In genomic region chr16:4369006-4369766, GRCh38 we compare ENCODE assay signal across 13 cellular contexts. TPM values are rescaled to one million over a fixed set of nuclear protein-coding genes. Genes with fewer than 3 reads are reported as not detected.
DNase-seq lines count a peak whose midpoint lies in the region; ATAC-seq and TF ChIP-seq lines count a peak whose summit lies in the region.
"Had no signal": no experiment of that assay in that cellular context is flagged by ENCODE, and none has a peak within 500 bp of the region (broad histone marks: within the 10 kb centered on the region; RNA-seq: fewer than 3 reads in every experiment).

No MANE protein-coding gene starts in this region.

- no peak overlapping the region for H4K8ac ChIP-seq in neuronal stem cell (ENCODE audit: low read depth, low read length)

- WGBS in neuronal stem cell (ENCODE audit: extremely low coverage in 2 of 2, insufficient read length in 2 of 2, insufficient replicate concordance in 1 of 2), 2 donors = no CpG with 5 or more reads among the region's 14 CpGs

- H3K36me3 ChIP-seq in breast epithelium = no peaks in the 10 kb centered on the region
- no peaks in the 10 kb centered on the region for H3K36me3 ChIP-seq in neuronal stem cell (replicated peaks in 1 of 2; ENCODE audit: control insufficient read depth in 2 of 2, insufficient read depth in 2 of 2, low read length in 2 of 2)

- no peaks in the 10 kb centered on the region for H3K27me3 ChIP-seq in breast epithelium
- H3K27me3 ChIP-seq in neuronal stem cell (ENCODE audit: control insufficient read depth in 3 of 3, insufficient read depth in 3 of 3, low read depth in 1 of 3, low read length in 3 of 3) = no peaks in the 10 kb centered on the region

- H2AFZ ChIP-seq in neuronal stem cell (ENCODE audit: low read length) = no peak overlapping the region

- H2AK5ac ChIP-seq in neuronal stem cell (ENCODE audit: low read depth, low read length) = peak overlapping the region; percentile 92

- H3K79me1 ChIP-seq in neuronal stem cell (ENCODE audit: low read depth, low read length) = peaks cover 5% of the 10 kb centered on the region

- no peak overlapping the region for H2BK120ac ChIP-seq in neuronal stem cell (ENCODE audit: low read depth, low read length)

- no peak for TF ChIP-seq POLR2A in breast epithelium (IDR thresholded peaks at IDR 0.05)

- H3K4ac ChIP-seq in neuronal stem cell (ENCODE audit: low read length) = peak overlapping the region; percentile 66

- ATAC-seq in HG02571 (IDR thresholded peaks at IDR 0.05; ENCODE audit: unreplicated experiment) = no peak
- ATAC-seq in GM21717 (IDR thresholded peaks at IDR 0.05; ENCODE audit: unreplicated experiment) = no peak

- H3K27ac ChIP-seq in breast epithelium (peak overlapping the region; percentile 91 to 97), neuronal stem cell (replicated peaks; ENCODE audit: low read length) (no peak overlapping the region)

- no peak for TF ChIP-seq CTCF in AG10803 (conservative IDR thresholded peaks at IDR 0.05; ENCODE audit: low read length)
- TF ChIP-seq CTCF in breast epithelium (IDR thresholded peaks at IDR 0.05) = peak in 1 of 3 donors; percentile 17

- intact Hi-C loops in breast epithelium (cut with DNase I; ENCODE audit: low total_unique reads) = no loop called here

- H3K9me3 ChIP-seq in breast epithelium = no peaks in the 10 kb centered on the region
- H3K9me3 ChIP-seq in neuronal stem cell (replicated peaks in 1 of 2; ENCODE audit: control insufficient read depth in 2 of 2, insufficient read depth in 1 of 2, low read depth in 1 of 2, low read length in 2 of 2) = no peaks in the 10 kb centered on the region

- peaks cover 14 to 41% of the 10 kb centered on the region in 2 donors for H3K4me1 ChIP-seq in breast epithelium
- H3K4me1 ChIP-seq in neuronal stem cell (ENCODE audit: control insufficient read depth in 2 of 2, insufficient read depth in 1 of 2, low read depth in 1 of 2, low read length in 2 of 2) = peaks cover 25 to 38% of the 10 kb centered on the region in 2 donors

- peak overlapping the region; percentile 52 for H3K18ac ChIP-seq in neuronal stem cell (ENCODE audit: low read length)

- H3K14ac ChIP-seq in neuronal stem cell (ENCODE audit: low read length) = peak overlapping the region; percentile 56

- H3K9ac ChIP-seq in neuronal stem cell (ENCODE audit: low read depth, low read length, poor library complexity) = peak overlapping the region; percentile 63

- H4K91ac ChIP-seq in neuronal stem cell (ENCODE audit: low read depth, low read length, poor library complexity) = no peak overlapping the region

- peak overlapping the region; percentile 46 for H2BK5ac ChIP-seq in neuronal stem cell (ENCODE audit: low read length)

- peak; percentile 58 for DNase-seq in AG10803 (ENCODE audit: low read depth)
- DNase-seq in HT1080 (ENCODE audit: low read depth) = peak; percentile 67
- DNase-seq in breast epithelium (ENCODE audit: low spot score in 2 of 2) = peak; percentile 88 to 92
- DNase-seq in neuronal stem cell (ENCODE audit: low spot score) = no peak
- no peak for DNase-seq in nucleus accumbens (lab: John Stamatoyannopoulos, UW)
- no peak for DNase-seq in NCI-H748 treated with DMSO at 0.1 percent for 48 hours (lab: John Stamatoyannopoulos, UW)
- DNase-seq: activated CD4-positive, alpha-beta T cell treated with anti-CD3 and anti-CD28 coated beads for 48 hours; activated naive CD8-positive, alpha-beta T cell treated with anti-CD3 and anti-CD28 coated beads, Interleukin-2, amount 10 ng/mL, durations not matched to agents 7 days and 5 days; NCI-H2081; RPMI8226; stimulated activated CD4-positive, alpha-beta T cell treated with anti-CD3 and anti-CD28 coated beads, Interleukin-2, amount 100 ng/mL, for 24 hours had no signal

- peak overlapping the region; percentile 90 for H2BK12ac ChIP-seq in neuronal stem cell (ENCODE audit: low read length)

- H3K4me3 ChIP-seq in AG10803 (ENCODE audit: low read length) = no peak overlapping the region
- no peak overlapping the region for H3K4me3 ChIP-seq in breast epithelium
- no peak overlapping the region for H3K4me3 ChIP-seq in neuronal stem cell (ENCODE audit: low read length in 2 of 2)

- no peak overlapping the region for H3K4me2 ChIP-seq in neuronal stem cell (ENCODE audit: insufficient read depth, low read length, poor library complexity, severe bottlenecking)

- peak overlapping the region; percentile 80 for H3K23ac ChIP-seq in neuronal stem cell (ENCODE audit: low read depth, low read length, poor library complexity)

- peak overlapping the region; percentile 39 for H2BK15ac ChIP-seq in neuronal stem cell (ENCODE audit: low read length)

RNA-seq across cellular contexts. Expression of gene VASN, which starts 2.5 kb away (rescaled TPM):
- total RNA-seq in HT1080 (2014; rRNA removed; shearing (Covaris generic)) = 3.4 and 4.9 TPM in 2 replicates
- polyA plus RNA-seq in HT1080 (2015; cell fraction: cytosol; rRNA removed) = 8.0 and 8.6 TPM in 2 replicates
- 18.8 and 27.6 TPM in 2 replicates for polyA plus RNA-seq in HT1080 (2015; cell fraction: nucleus; rRNA removed)
- 10 to 100 TPM; 14.8 to 28.5 (median 16.1) TPM for total RNA-seq in breast epithelium
- 7.8 TPM for polyA plus RNA-seq in neuronal stem cell (2013, experiment 1 of 2)
- polyA plus RNA-seq in neuronal stem cell (2013, experiment 2 of 2) = 7.6 TPM

RNA-seq across cellular contexts. Expression of gene PAM16, which starts 18.1 kb away (rescaled TPM):
- 77.8 and 107 TPM in 2 replicates for total RNA-seq in HT1080 (2014; rRNA removed; shearing (Covaris generic))
- 57.7 and 71.4 TPM in 2 replicates for polyA plus RNA-seq in HT1080 (2015; cell fraction: cytosol; rRNA removed)
- polyA plus RNA-seq in HT1080 (2015; cell fraction: nucleus; rRNA removed) = 21.2 and 31.8 TPM in 2 replicates
- total RNA-seq in breast epithelium = 10 to 100 TPM; 24.9 to 52.4 (median 49.9) TPM
- 76.9 TPM for polyA plus RNA-seq in neuronal stem cell (2013, experiment 1 of 2)
- 74.7 TPM for polyA plus RNA-seq in neuronal stem cell (2013, experiment 2 of 2)

RNA-seq across cellular contexts. Expression of gene CORO7, which starts 47.2 kb away (rescaled TPM):
- 19.2 and 24.9 TPM in 2 replicates for total RNA-seq in HT1080 (2014; rRNA removed; shearing (Covaris generic))
- 11.8 and 11.9 TPM in 2 replicates for polyA plus RNA-seq in HT1080 (2015; cell fraction: cytosol; rRNA removed)
- polyA plus RNA-seq in HT1080 (2015; cell fraction: nucleus; rRNA removed) = 51.3 and 59.1 TPM in 2 replicates
- total RNA-seq in breast epithelium = 10 to 100 TPM; 19.7 to 25.9 (median 22.7) TPM
- 8.9 TPM for polyA plus RNA-seq in neuronal stem cell (2013, experiment 1 of 2)
- 10.3 TPM for polyA plus RNA-seq in neuronal stem cell (2013, experiment 2 of 2)

RNA-seq across cellular contexts. Expression of gene GLIS2, which starts 53.3 kb away (rescaled TPM):
- 0.84 and 2.8 TPM in 2 replicates for total RNA-seq in HT1080 (2014; rRNA removed; shearing (Covaris generic))
- polyA plus RNA-seq in HT1080 (2015; cell fraction: cytosol; rRNA removed) = 8.6 and 9.5 TPM in 2 replicates
- 6.5 and 7.0 TPM in 2 replicates for polyA plus RNA-seq in HT1080 (2015; cell fraction: nucleus; rRNA removed)
- total RNA-seq in breast epithelium = 1 to 10 TPM in 2 of 3 donors, under 1 TPM in 1; 0.96 to 3.9 (median 1.5) TPM
- 7.6 TPM for polyA plus RNA-seq in neuronal stem cell (2013, experiment 1 of 2)
- polyA plus RNA-seq in neuronal stem cell (2013, experiment 2 of 2) = 7.9 TPM

RNA-seq across cellular contexts. Expression of gene DNAJA3, which starts 56.5 kb away (rescaled TPM):
- total RNA-seq in HT1080 (2014; rRNA removed; shearing (Covaris generic)) = 99.6 and 113 TPM in 2 replicates
- 92.6 and 96.3 TPM in 2 replicates for polyA plus RNA-seq in HT1080 (2015; cell fraction: cytosol; rRNA removed)
- polyA plus RNA-seq in HT1080 (2015; cell fraction: nucleus; rRNA removed) = 118 and 126 TPM in 2 replicates
- 10 to 100 TPM; 32.6 to 54.2 (median 45.9) TPM for total RNA-seq in breast epithelium
- 34.6 TPM for polyA plus RNA-seq in neuronal stem cell (2013, experiment 1 of 2)
- 34.4 TPM for polyA plus RNA-seq in neuronal stem cell (2013, experiment 2 of 2)

Comparison
In these comparisons a context has a peak if more than half of its experiments do, and no peak if none do; other contexts are left out.
1. DNase-seq: peak in AG10803 (single experiment), HT1080 (single experiment) and breast epithelium (2 of 2); none in neuronal stem cell (single experiment), nucleus accumbens (0 of 56) and NCI-H748 treated with DMSO at 0.1 percent for 48 hours (single experiment).